Comparison of ENCODE assay signal across 17 cellular contexts in genomic region chr11:8352852-8353505, GRCh38.
"Had no signal": no experiment of that assay in that cellular context is flagged by ENCODE, and none has a peak within 500 bp of the region (broad histone marks: within the 10 kb centered on the region; RNA-seq: fewer than 3 reads in every experiment).

No MANE protein-coding gene starts in this region.

- H3K27ac ChIP-seq: cardiac muscle cell, esophagus muscularis mucosa, stomach, testis, upper lobe of left lung had no signal

- H3K9me3 ChIP-seq: esophagus muscularis mucosa, stomach, testis, upper lobe of left lung had no signal

- ATAC-seq: sciatic nerve, T-helper 17 cell had no signal

- H3K4me3 Mint-ChIP-seq: activated CD4-positive, alpha-beta memory T cell treated with anti-CD3 and anti-CD28 coated beads, Interleukin-2, amount 10 ng/mL, durations not matched to agents 7 days and 5 days; activated T-cell treated with anti-CD3 and anti-CD28 coated beads, Interleukin-2, amount 50 U/mL, for 24 hours; immature natural killer cell; nephron progenitor cell; T-helper 17 cell had no signal

- H3K27ac Mint-ChIP-seq: activated CD4-positive, alpha-beta memory T cell treated with anti-CD3 and anti-CD28 coated beads, Interleukin-2, amount 10 ng/mL, durations not matched to agents 7 days and 5 days; activated T-cell treated with anti-CD3 and anti-CD28 coated beads, Interleukin-2, amount 50 U/mL, for 24 hours; nephron progenitor cell; T-helper 17 cell had no signal

- H3K9me3 Mint-ChIP-seq: activated CD4-positive, alpha-beta memory T cell treated with anti-CD3 and anti-CD28 coated beads, Interleukin-2, amount 10 ng/mL, durations not matched to agents 7 days and 5 days; activated T-cell treated with anti-CD3 and anti-CD28 coated beads, Interleukin-2, amount 50 U/mL, for 24 hours; immature natural killer cell had no signal

- DNase-seq: activated CD4-positive, alpha-beta memory T cell treated with anti-CD3 and anti-CD28 coated beads, Interleukin-2, amount 10 ng/mL, durations not matched to agents 7 days and 5 days; activated CD4-positive, alpha-beta T cell treated with anti-CD3 and anti-CD28 coated beads for 4 hours; activated effector memory CD4-positive, alpha-beta T cell treated with Interleukin-2 at 50 U/mL for 16 hours; activated naive CD4-positive, alpha-beta T cell treated with anti-CD3 and anti-CD28 coated beads, Interleukin-2, amount 50 U/mL, for 16 hours; activated T-cell treated with anti-CD3 and anti-CD28 coated beads, Interleukin-2, amount 50 U/mL, for 24 hours; head of caudate nucleus; immature natural killer cell; nephron progenitor cell; stimulated activated CD4-positive, alpha-beta T cell treated with anti-CD3 and anti-CD28 coated beads, Interleukin-12 subunit alpha, Interleukin-12 subunit beta, amount 100 ng/mL, for 4 hours; stimulated activated CD4-positive, alpha-beta T cell treated with anti-CD3 and anti-CD28 coated beads, Interleukin-2, amount 100 ng/mL, for 24 hours; stomach; T-helper 17 cell; testis; upper lobe of left lung had no signal

- H3K36me3 ChIP-seq: cardiac muscle cell, esophagus muscularis mucosa, stomach, upper lobe of left lung had no signal

- H3K4me3 ChIP-seq: cardiac muscle cell, esophagus muscularis mucosa, stomach, testis, upper lobe of left lung had no signal

- H3K4me1 Mint-ChIP-seq: activated CD4-positive, alpha-beta memory T cell treated with anti-CD3 and anti-CD28 coated beads, Interleukin-2, amount 10 ng/mL, durations not matched to agents 7 days and 5 days had no signal

- H3K27me3 ChIP-seq: cardiac muscle cell, esophagus muscularis mucosa, stomach, testis, upper lobe of left lung had no signal

- H3K36me3 Mint-ChIP-seq: immature natural killer cell had no signal
